Comparison of ENCODE assay signal across 9 cellular contexts in genomic region chr3:150414273-150414672, GRCh38. TPM values are rescaled to one million over a fixed set of nuclear protein-coding genes. Genes with fewer than 3 reads are reported as not detected.
DNase-seq lines count a peak whose midpoint lies in the region; ATAC-seq and TF ChIP-seq lines count a peak whose summit lies in the region.
"Had no signal": no experiment of that assay in that cellular context is flagged by ENCODE, and none has a peak within 500 bp of the region (broad histone marks: within the 10 kb centered on the region; RNA-seq: fewer than 3 reads in every experiment).

No MANE protein-coding gene starts in this region.

- peaks cover 85% of the 10 kb centered on the region for H3K4me1 ChIP-seq in vagina
- peaks cover 14% of the 10 kb centered on the region for H3K4me1 ChIP-seq in testis

- no peaks in the 10 kb centered on the region for H3K9me3 ChIP-seq in vagina
- H3K9me3 ChIP-seq in testis, result no peaks in the 10 kb centered on the region
- H3K9me3 ChIP-seq: mucosa of descending colon had no signal

- no peaks in the 10 kb centered on the region for H3K36me3 ChIP-seq in vagina
- H3K36me3 ChIP-seq in testis (ENCODE audit: low read depth, missing control alignments), result no peaks in the 10 kb centered on the region

- TF ChIP-seq POLR2A in vagina (IDR thresholded peaks at IDR 0.05) (no peak), testis (IDR thresholded peaks at IDR 0.05) (no peak)

- H3K27me3 ChIP-seq in vagina (no peaks in the 10 kb centered on the region), testis (no peaks in the 10 kb centered on the region)

- H3K4me3 ChIP-seq in AG09309 (ENCODE audit: control insufficient read depth, low read depth, low read length), result peak overlapping the region; percentile 20
- H3K4me3 ChIP-seq in astrocyte of the cerebellum (ENCODE audit: low read depth, low read length), result peak overlapping the region; percentile 88
- peak overlapping the region; percentile 21 to 84 for H3K4me3 ChIP-seq in vagina
- no peak overlapping the region for H3K4me3 ChIP-seq in testis
- H3K4me3 ChIP-seq: mucosa of descending colon had no signal

- peak overlapping the region; percentile 6 for H3K27ac ChIP-seq in vagina
- no peak overlapping the region for H3K27ac ChIP-seq in testis

- DNase-seq in AG09309 (ENCODE audit: low read depth) (no peak), HT1080 (ENCODE audit: low read depth) (peak; percentile 71), astrocyte of the cerebellum (ENCODE audit: low read depth) (no peak), kidney glomerular epithelial cell (lab: John Stamatoyannopoulos, UW) (peak; percentile 29), vagina (ENCODE audit: extremely low spot score in 2 of 2) (no peak), testis (no peak)
- DNase-seq in stimulated activated CD4-positive, alpha-beta T cell treated with anti-CD3 and anti-CD28 coated beads, Interleukin-4, amount 100 ng/mL, for 4 hours, result no peak

- 41 to 51% methylated on average over 2 of the region's 2 CpGs for WGBS in testis, 2 donors

- intact Hi-C loops in vagina (cut with DNase I), result loop anchor here (5.0 to 10.0 kb wide), 2 partner anchors 81 to 133 kb away; partner anchors contain the start of genes EIF2A and SERP1
- intact Hi-C loops in testis (cut with DNase I; ENCODE audit: low total_unique reads), result no loop called here

- TF ChIP-seq CTCF in AG09309 (IDR thresholded peaks at IDR 0.05; ENCODE audit: control insufficient read depth, insufficient read depth, low read depth, low read length, missing control alignments), result no peak
- no peak for TF ChIP-seq CTCF in astrocyte of the cerebellum (IDR thresholded peaks at IDR 0.05; ENCODE audit: low read depth, low read length, missing control alignments)
- TF ChIP-seq CTCF in vagina (IDR thresholded peaks at IDR 0.05), result no peak
- TF ChIP-seq CTCF in testis (IDR thresholded peaks at IDR 0.05), result no peak

- ATAC-seq in HG03571 (IDR thresholded peaks at IDR 0.05; ENCODE audit: unreplicated experiment), result no peak
- ATAC-seq: mucosa of descending colon had no signal

- in situ Hi-C loops in astrocyte of the cerebellum (cut with HindIII; ENCODE audit: low sequenced_read_pairs), result loop anchor here (5.0 kb wide), 1 partner anchor 172 kb away; no protein-coding TSS in a partner anchor

RNA-seq across cellular contexts. Expression of gene TSC22D2, which starts 6.2 kb away (rescaled TPM):
- 6.2 and 7.7 TPM in 2 replicates for total RNA-seq in HT1080 (2014; rRNA removed; shearing (Covaris generic))
- 17.7 and 21.3 TPM in 2 replicates for polyA plus RNA-seq in HT1080 (2015; cell fraction: cytosol; rRNA removed)
- polyA plus RNA-seq in HT1080 (2015; cell fraction: nucleus; rRNA removed), result 33.3 and 33.8 TPM in 2 replicates
- 35.6 TPM for total RNA-seq in vagina
- 10 to 100 TPM; 37.7 to 43.7 TPM for total RNA-seq in testis
- polyA plus RNA-seq in testis (ENCODE audit: insufficient read depth, low read depth, low replicate concordance), result 47.0 TPM

Comparison
In these comparisons a context has a peak if more than half of its experiments do, and no peak if none do; other contexts are left out.
1. DNase-seq: peak in HT1080 (single experiment) and kidney glomerular epithelial cell (single experiment); none in AG09309 (single experiment), astrocyte of the cerebellum (single experiment), vagina (0 of 2), stimulated activated CD4-positive, alpha-beta T cell treated with anti-CD3 and anti-CD28 coated beads, Interleukin-4, amount 100 ng/mL, for 4 hours (0 of 2) and testis (single experiment).
2. H3K4me3 ChIP-seq: peak in AG09309 (single experiment), astrocyte of the cerebellum (single experiment) and vagina (2 of 2); none in testis (0 of 2).